Comparison of ENCODE assay signal across 12 cellular contexts in the genomic region with DNA sequence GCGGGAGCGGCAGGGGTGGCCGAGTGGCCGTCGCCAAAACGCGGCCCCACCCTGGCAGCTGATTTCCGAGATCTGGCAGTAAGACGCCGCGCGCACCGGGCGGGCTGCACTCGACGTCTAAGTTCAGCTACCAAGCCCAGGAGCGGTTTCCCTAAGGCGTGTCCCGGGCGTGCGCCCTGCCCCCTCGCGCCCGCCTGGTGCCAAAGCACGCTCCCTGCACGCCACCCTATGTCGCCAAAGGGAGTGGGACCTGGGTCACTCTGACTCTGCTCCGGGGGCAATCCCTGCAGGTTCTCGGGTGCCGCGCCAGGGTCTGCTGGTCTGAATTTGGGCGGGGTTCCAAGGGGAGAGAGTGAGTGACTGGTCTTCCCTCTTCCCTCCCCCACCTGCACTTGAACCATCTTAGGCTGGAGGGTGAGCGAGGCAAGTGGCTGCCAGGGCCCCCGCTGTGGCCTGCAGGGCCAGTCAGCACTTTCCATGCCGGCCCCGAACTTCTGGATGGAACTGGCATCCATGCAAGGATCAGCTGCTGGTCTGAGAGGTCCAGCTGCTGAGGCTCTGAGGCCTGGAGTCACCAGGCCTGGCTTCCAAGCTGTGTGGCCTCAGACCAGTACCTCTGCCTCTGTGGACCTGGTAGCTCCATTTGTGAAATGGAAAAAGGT. TPM values are rescaled to one million over a fixed set of nuclear protein-coding genes. Genes with fewer than 3 reads are reported as not detected.
DNase-seq lines count a peak whose midpoint lies in the region; ATAC-seq lines count a peak whose summit lies in the region.
"Had no signal": no experiment of that assay in that cellular context is flagged by ENCODE, and none has a peak within 500 bp of the region (broad histone marks: within the 10 kb centered on the region; RNA-seq: fewer than 3 reads in every experiment).

A gene with protein sequence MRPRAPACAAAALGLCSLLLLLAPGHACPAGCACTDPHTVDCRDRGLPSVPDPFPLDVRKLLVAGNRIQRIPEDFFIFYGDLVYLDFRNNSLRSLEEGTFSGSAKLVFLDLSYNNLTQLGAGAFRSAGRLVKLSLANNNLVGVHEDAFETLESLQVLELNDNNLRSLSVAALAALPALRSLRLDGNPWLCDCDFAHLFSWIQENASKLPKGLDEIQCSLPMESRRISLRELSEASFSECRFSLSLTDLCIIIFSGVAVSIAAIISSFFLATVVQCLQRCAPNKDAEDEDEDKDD (minus strand): TSS at position 119 of the 662 bp plus-strand sequence. CDS start 410 bp downstream, outside the sequence.

- no peak within 1 kb of the TSS for H3K4me3 ChIP-seq in CD8-positive, alpha-beta memory T cell (ENCODE audit: low read length)

- no peaks in the 10 kb centered on the region for H3K4me1 Mint-ChIP-seq in CD8-positive, alpha-beta memory T cell

- H3K4me3 Mint-ChIP-seq in CD8-positive, alpha-beta memory T cell = no peak within 1 kb of the TSS
- H3K4me3 Mint-ChIP-seq: activated naive CD8-positive, alpha-beta T cell had no signal

- H3K9me3 Mint-ChIP-seq in CD8-positive, alpha-beta memory T cell = peaks cover 0 to 4% (median under 1%) of the 10 kb centered on the region in 5 donors

- peak; percentile 53 for ATAC-seq in Right ventricle myocardium superior (ENCODE audit: poor library complexity)
- no peak for ATAC-seq in HG02981 (IDR thresholded peaks at IDR 0.05; ENCODE audit: unreplicated experiment)
- ATAC-seq: left lobe of liver had no signal

- H3K4me1 ChIP-seq in CD8-positive, alpha-beta memory T cell (ENCODE audit: insufficient read depth, low read length) = no peaks in the 10 kb centered on the region

- intact Hi-C loops in Right ventricle myocardium superior (cut with DNase I) (no loop called here), cardiac septum (cut with DNase I) (no loop called here)

- no peaks in the 10 kb centered on the region for H3K27me3 ChIP-seq in CD8-positive, alpha-beta memory T cell (ENCODE audit: insufficient read depth, low read length, poor library complexity, severe bottlenecking)

- peaks cover 18 to 33% of the 10 kb centered on the region in 2 donors for H3K27me3 Mint-ChIP-seq in CD8-positive, alpha-beta memory T cell

- no peaks in the 10 kb centered on the region for H3K36me3 ChIP-seq in CD8-positive, alpha-beta memory T cell (ENCODE audit: insufficient read depth, low read length)

- POLR2A ChIA-PET in CD8-positive, alpha-beta memory T cell (lab: Charles Lee) = no interaction called here

- CTCF ChIA-PET in CD8-positive, alpha-beta memory T cell (lab: Charles Lee) = no interaction called here

- H3K27ac ChIP-seq in CD8-positive, alpha-beta memory T cell (ENCODE audit: low read depth, low read length) = no peak within 1 kb of the TSS

- in situ Hi-C loops in G401 (cut with HindIII; ENCODE audit: low sequenced_read_pairs) = no loop called here

- H3K27ac Mint-ChIP-seq in CD8-positive, alpha-beta memory T cell = no peak within 1 kb of the TSS
- H3K27ac Mint-ChIP-seq: activated naive CD8-positive, alpha-beta T cell had no signal

- H3K36me3 Mint-ChIP-seq in CD8-positive, alpha-beta memory T cell = no peaks in the 10 kb centered on the region
- H3K36me3 Mint-ChIP-seq: activated naive CD8-positive, alpha-beta T cell had no signal

- no peaks in the 10 kb centered on the region for H3K9me3 ChIP-seq in CD8-positive, alpha-beta memory T cell (ENCODE audit: low read length)

- DNase-seq in Right ventricle myocardium superior (no peak), cardiac septum (ENCODE audit: low spot score) (no peak), iPS-NIHi11 (ENCODE audit: low spot score) (peak; percentile 47), ureter (ENCODE audit: low spot score) (peak; percentile 47), G401 (ENCODE audit: low spot score) (no peak)
- peak; percentile 26 to 30 for DNase-seq in activated T-cell treated with anti-CD3 and anti-CD28 coated beads, Interleukin-2, amount 50 U/mL, for 48 hours
- no peak for DNase-seq in CD8-positive, alpha-beta memory T cell
- DNase-seq: C1 segment of cervical spinal cord had no signal

RNA-seq across cellular contexts. Expression of the gene that starts here (rescaled TPM):
- total RNA-seq in Right ventricle myocardium superior (not detected), cardiac septum (0.73 TPM), ureter (not detected)
- not detected for total RNA-seq in CD8-positive, alpha-beta memory T cell
- not detected for polyA plus RNA-seq in CD8-positive, alpha-beta memory T cell
- total RNA-seq in G401 (2014; rRNA removed; shearing (Covaris generic)) = not detected in 2 replicates
- total RNA-seq: left lobe of liver, LHCN-M2 had no signal

Comparison
In these comparisons a context has a peak if more than half of its experiments do, and no peak if none do; other contexts are left out.
1. Peak in ATAC-seq in Right ventricle myocardium superior; RNA of the gene not detected or under 1 TPM.
2. Peak in DNase-seq in ureter; RNA of the gene not detected or under 1 TPM.
3. DNase-seq: peak in activated T-cell treated with anti-CD3 and anti-CD28 coated beads, Interleukin-2, amount 50 U/mL, for 48 hours (2 of 2) and iPS-NIHi11 (single experiment); none in Right ventricle myocardium superior (single experiment), cardiac septum (single experiment), CD8-positive, alpha-beta memory T cell (0 of 5) and G401 (single experiment).